16 cellular contexts compared by ENCODE assay signal in the genomic region with DNA sequence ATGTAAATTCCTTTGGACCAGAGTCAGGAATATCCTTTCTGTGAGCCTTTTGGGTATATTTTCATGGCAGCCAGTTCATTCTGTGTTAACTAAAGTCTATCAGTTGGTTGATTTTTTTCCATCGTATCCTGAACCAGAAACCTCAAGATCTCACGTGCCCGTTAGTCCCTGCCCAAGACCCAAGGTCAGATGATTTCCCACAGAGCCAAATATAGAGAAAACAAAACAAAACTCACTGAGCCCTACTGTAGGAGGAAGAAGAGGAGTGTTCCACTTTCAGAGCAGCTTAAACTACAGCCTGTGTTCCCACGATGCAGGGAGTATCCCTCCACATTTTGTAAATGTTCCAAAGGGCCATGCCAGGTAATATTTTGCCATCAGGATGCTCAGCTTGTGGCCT.
DNase-seq lines count a peak whose midpoint lies in the region; ATAC-seq and TF ChIP-seq lines count a peak whose summit lies in the region.
"Had no signal": no experiment of that assay in that cellular context is flagged by ENCODE, and none has a peak within 500 bp of the region (broad histone marks: within the 10 kb centered on the region; RNA-seq: fewer than 3 reads in every experiment).

No MANE protein-coding gene starts in this region.

- peaks cover 7% of the 10 kb centered on the region for H3K9me3 Mint-ChIP-seq in activated B cell treated with CpG ODN at 0.5 μM for 24 hours

- CTCF ChIA-PET in activated B cell treated with CpG ODN at 0.5 μM for 24 hours (lab: Charles Lee), result no interaction called here

- no peaks in the 10 kb centered on the region for H3K9me3 ChIP-seq in esophagus muscularis mucosa
- H3K9me3 ChIP-seq: pancreas, SJCRH30 had no signal

- no peaks in the 10 kb centered on the region for H3K27me3 ChIP-seq in esophagus muscularis mucosa
- H3K27me3 ChIP-seq: pancreas, SJCRH30 had no signal

- no peak for TF ChIP-seq POLR2A in esophagus muscularis mucosa (IDR thresholded peaks at IDR 0.05; ENCODE audit: low read depth)

- H3K36me3 Mint-ChIP-seq in activated B cell treated with CpG ODN at 0.5 μM for 24 hours (ENCODE audit: low read depth), result no peaks in the 10 kb centered on the region

- H3K4me1 ChIP-seq in esophagus muscularis mucosa, result no peaks in the 10 kb centered on the region
- H3K4me1 ChIP-seq: pancreas, SJCRH30 had no signal

- TF ChIP-seq EP300 in esophagus muscularis mucosa (IDR thresholded peaks at IDR 0.05), result no peak

- ATAC-seq in GM19025 (IDR thresholded peaks at IDR 0.05; ENCODE audit: low read depth, unreplicated experiment) (peak; percentile 44), HG03097 (IDR thresholded peaks at IDR 0.05; ENCODE audit: low FRiP score, unreplicated experiment) (peak; percentile 47), activated B cell treated with CpG ODN at 0.5 μM for 24 hours (ENCODE audit: low read depth) (no peak), GM21786 (IDR thresholded peaks at IDR 0.05; ENCODE audit: unreplicated experiment) (no peak)

- H3K4me3 ChIP-seq in esophagus muscularis mucosa, result no peak overlapping the region
- H3K4me3 ChIP-seq: pancreas, SJCRH30 had no signal

- no peaks in the 10 kb centered on the region for H3K27me3 Mint-ChIP-seq in activated B cell treated with CpG ODN at 0.5 μM for 24 hours

- no peak overlapping the region for H3K27ac ChIP-seq in esophagus muscularis mucosa (replicated peaks in 1 of 4)
- H3K27ac ChIP-seq: pancreas, SJCRH30 had no signal

- POLR2A ChIA-PET in activated B cell treated with CpG ODN at 0.5 μM for 24 hours (lab: Charles Lee), result interaction anchor here (1.4 to 1.8 kb wide), 2 partner anchors 24 to 108 kb away, joined by 4 to 6 read pairs; a partner anchor contains a TSS

- intact Hi-C loops in activated B cell treated with CpG ODN at 0.5 μM for 24 hours (cut with micrococcal nuclease) (loop anchor here (2.0 kb wide), 1 partner anchor 14 kb away; no protein-coding TSS in a partner anchor), esophagus muscularis mucosa (cut with DNase I) (no loop called here)

- H3K4me3 Mint-ChIP-seq in activated B cell treated with CpG ODN at 0.5 μM for 24 hours, result peak overlapping the region; percentile 12

- peaks cover 37% of the 10 kb centered on the region for H3K4me1 Mint-ChIP-seq in activated B cell treated with CpG ODN at 0.5 μM for 24 hours

- DNase-seq in activated B cell treated with CpG ODN at 0.5 μM for 24 hours (no peak), stromal cell of bone marrow (ENCODE audit: low read depth) (peak; percentile 7), esophagus muscularis mucosa (ENCODE audit: extremely low spot score) (no peak), hepatic stellate cell (ENCODE audit: low spot score) (no peak)
- DNase-seq: activated CD8-positive, alpha-beta memory T cell treated with anti-CD3 and anti-CD28 coated beads for 24 hours; activated effector memory CD4-positive, alpha-beta T cell treated with Interleukin-2 at 50 U/mL for 16 hours; aorta; cortex of kidney; erythroblast; NCI-H1930; pancreas; SJCRH30; stimulated activated CD4-positive, alpha-beta T cell treated with anti-CD3 and anti-CD28 coated beads, Interleukin-12 subunit alpha, Interleukin-12 subunit beta, amount 100 ng/mL, for 4 hours had no signal

- no peaks in the 10 kb centered on the region for H3K36me3 ChIP-seq in esophagus muscularis mucosa
- H3K36me3 ChIP-seq: pancreas, SJCRH30 had no signal

- no peak for TF ChIP-seq CTCF in activated B cell treated with CpG ODN at 0.5 μM for 24 hours (IDR thresholded peaks at IDR 0.05)
- no peak for TF ChIP-seq CTCF in esophagus muscularis mucosa (IDR thresholded peaks at IDR 0.05)

- WGBS in esophagus muscularis mucosa, result 46% methylated on average over 4 of the region's 4 CpGs

- no peak overlapping the region for H3K27ac Mint-ChIP-seq in activated B cell treated with CpG ODN at 0.5 μM for 24 hours

Comparison
In these comparisons a context has a peak if more than half of its experiments do, and no peak if none do; other contexts are left out.
1. ATAC-seq: peak in GM19025 (single experiment) and HG03097 (single experiment); none in activated B cell treated with CpG ODN at 0.5 μM for 24 hours (single experiment) and GM21786 (single experiment).